In the genomic region with DNA sequence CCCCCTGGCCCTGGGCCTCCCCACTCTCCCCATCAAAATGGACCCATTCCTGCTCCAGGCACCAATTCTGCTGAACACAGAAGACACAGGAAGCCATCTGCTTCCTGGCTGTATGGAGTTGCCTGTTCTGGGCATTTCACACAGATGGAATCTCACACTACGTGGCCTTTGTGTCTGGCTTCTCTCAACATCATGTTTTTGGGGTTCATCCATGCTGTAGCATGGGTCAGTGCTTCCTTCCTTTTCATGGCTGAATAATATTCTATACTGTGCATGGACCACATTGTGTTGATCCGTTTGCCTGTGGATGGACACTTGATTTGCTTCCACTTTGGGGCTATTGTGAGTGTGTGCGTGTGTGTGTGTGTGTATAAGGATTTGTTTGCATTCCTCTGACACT, we compare ENCODE assay signal across 32 cellular contexts.
"Had no signal": no experiment of that assay in that cellular context is flagged by ENCODE, and none has a peak within 500 bp of the region (broad histone marks: within the 10 kb centered on the region; RNA-seq: fewer than 3 reads in every experiment).

No MANE protein-coding gene starts in this region.

- H3K27ac ChIP-seq: brain microvascular endothelial cell, Peyer's patch, RWPE1 had no signal

- H3K36me3 ChIP-seq: brain microvascular endothelial cell, MG63, Peyer's patch had no signal

- H3K27me3 ChIP-seq: brain microvascular endothelial cell, MG63, Peyer's patch had no signal

- H3K4me1 ChIP-seq: Peyer's patch had no signal

- ATAC-seq: activated CD8-positive, alpha-beta T cell treated with anti-CD3 and anti-CD28 coated beads for 36 hours; activated T-cell treated with anti-CD3 and anti-CD28 coated beads, Interleukin-2, amount 50 U/mL, for 72 hours; activated T-helper 17 cell treated with anti-CD3 and anti-CD28 coated beads, Interleukin-2, amount 50 U/mL, for 72 hours; Right ventricle myocardium inferior; SK-N-SH treated with all-trans-retinoic acid at 6 μM for 48 hours had no signal

- DNase-seq: activated CD4-positive, alpha-beta T cell treated with anti-CD3 and anti-CD28 coated beads, Interleukin-2, amount 10 ng/mL, durations not matched to agents 24 days and 14 days; activated CD4-positive, alpha-beta T cell treated with anti-CD3 and anti-CD28 coated beads, Interleukin-2, amount 50 U/mL, for 4 hours; activated CD8-positive, alpha-beta T cell treated with anti-CD3 and anti-CD28 coated beads for 36 hours; activated effector memory CD4-positive, alpha-beta T cell treated with anti-CD3 and anti-CD28 coated beads, Interleukin-2, amount 50 U/mL, for 16 hours; activated naive CD4-positive, alpha-beta T cell; activated naive CD4-positive, alpha-beta T cell treated with anti-CD3 and anti-CD28 coated beads, Interleukin-2, amount 50 U/mL, for 16 hours; activated naive CD8-positive, alpha-beta T cell treated with anti-CD3 and anti-CD28 coated beads for 36 hours; activated T-cell treated with anti-CD3 and anti-CD28 coated beads, Interleukin-2, amount 50 U/mL, for 1 hour; activated T-cell treated with anti-CD3 and anti-CD28 coated beads, Interleukin-2, amount 50 U/mL, for 72 hours; amniotic stem cell; aorta; brain microvascular endothelial cell; central memory CD4-positive, alpha-beta T cell; Karpas-422; MG63; NCI-H1048; NCI-H1105 treated with DMSO at 0.1 percent for 48 hours; NCI-H1436; NCI-H1694; NCI-H1930; NCI-H2081 treated with DMSO at 0.1 percent for 48 hours; NCI-H345; NCI-H524 treated with DMSO at 0.1 percent for 48 hours; Peyer's patch; SIG-M5; SW 1271; T-helper 1 cell; T1000 had no signal

- H3K4me3 ChIP-seq: MG63, Peyer's patch had no signal

- H3K9me3 ChIP-seq: MG63, Peyer's patch had no signal
